In the genomic region with DNA sequence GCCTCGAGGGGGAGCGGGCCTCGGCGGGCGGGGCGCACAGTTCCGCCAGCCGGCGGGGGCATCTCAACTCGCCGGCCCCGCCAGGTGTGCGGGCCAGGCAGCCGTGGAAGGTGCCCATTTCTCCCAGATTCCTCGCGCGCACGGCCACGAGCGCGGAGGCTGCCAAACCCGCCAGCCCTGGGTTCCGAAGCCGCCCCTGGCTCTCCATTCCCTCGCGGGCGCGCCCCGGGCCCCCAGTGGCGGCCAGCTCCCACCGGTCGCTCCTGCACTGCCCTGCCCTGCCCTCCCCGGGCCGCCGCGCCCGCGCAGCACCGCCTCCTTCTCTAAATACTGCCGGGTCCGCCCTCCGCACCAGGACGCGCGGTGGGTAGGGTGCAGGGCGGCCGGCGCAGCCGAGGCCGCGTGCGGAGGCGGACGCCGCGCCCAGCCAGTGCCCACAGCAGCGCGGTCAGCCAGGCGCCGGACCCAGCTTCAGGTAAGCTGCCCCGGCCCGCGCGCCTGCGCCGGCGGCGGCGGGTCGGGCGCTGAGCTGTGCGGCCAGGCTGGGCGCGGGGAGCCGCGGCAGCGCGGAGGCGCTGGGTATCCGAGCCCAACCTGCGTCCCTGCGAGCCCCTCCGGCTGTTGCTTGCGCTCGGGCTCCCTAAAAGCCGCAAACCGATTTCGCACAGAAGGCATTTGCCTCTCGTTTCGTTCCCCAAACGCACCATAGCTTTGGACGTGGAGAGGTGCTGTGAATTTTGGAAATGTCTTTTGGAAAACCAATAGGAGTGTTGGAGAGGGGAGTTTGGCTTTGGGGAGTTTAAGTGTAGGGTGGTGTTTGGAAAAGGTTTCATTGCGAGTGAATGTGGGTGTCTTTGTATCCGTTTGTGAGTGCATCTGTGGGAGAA, we compare ENCODE assay signal across 8 cellular contexts. TPM values are rescaled to one million over a fixed set of nuclear protein-coding genes. Genes with fewer than 3 reads are reported as not detected.
DNase-seq lines count a peak whose midpoint lies in the region; ATAC-seq and TF ChIP-seq lines count a peak whose summit lies in the region.

TSS of gene TMEM171 (plus strand) at position 354 of the 887 bp plus-strand sequence. CDS start 2,799 bp downstream, outside the sequence.

- peaks cover 66% of the 10 kb centered on the region for H3K27me3 Mint-ChIP-seq in T-helper 2 cell treated with Interferon-gamma antibody and Interleukin-4, amounts not matched to agents 5 μg/mL and 100 μg/mL, for 36 hours (ENCODE audit: low read depth)
- peaks cover 87% of the 10 kb centered on the region for H3K27me3 Mint-ChIP-seq in neural crest cell (ENCODE audit: low read depth)

- no peaks in the 10 kb centered on the region for H3K9me3 ChIP-seq in HAP-1

- no peak within 1 kb of the TSS for H3K27ac Mint-ChIP-seq in T-helper 2 cell treated with Interferon-gamma antibody and Interleukin-4, amounts not matched to agents 5 μg/mL and 100 μg/mL, for 36 hours
- no peak within 1 kb of the TSS for H3K27ac Mint-ChIP-seq in neural crest cell (ENCODE audit: unreplicated experiment)

- H3K9me3 Mint-ChIP-seq in T-helper 2 cell treated with Interferon-gamma antibody and Interleukin-4, amounts not matched to agents 5 μg/mL and 100 μg/mL, for 36 hours: no peaks in the 10 kb centered on the region
- H3K9me3 Mint-ChIP-seq in neural crest cell: no peaks in the 10 kb centered on the region

- no peaks in the 10 kb centered on the region; the same call in 1 of the 2 replicates for H3K4me1 ChIP-seq in HAP-1

- DNase-seq in HAP-1 (ENCODE audit: low spot score in 2 of 2) (peak; percentile 14 to 58), fibroblast of the aortic adventitia (ENCODE audit: low read depth) (peak; percentile 45), neural crest cell (ENCODE audit: low read depth, low spot score) (peak; percentile 3), SHP77 (lab: John Stamatoyannopoulos, UW) (no peak)
- no peak for DNase-seq in T-helper 2 cell treated with Interferon-gamma antibody and Interleukin-4, amounts not matched to agents 5 μg/mL and 100 μg/mL, for 36 hours (ENCODE audit: low spot score)

- H3K27me3 ChIP-seq in HAP-1 (ENCODE audit: low read depth): peaks cover 7% of the 10 kb centered on the region

- TF ChIP-seq CTCF in fibroblast of the aortic adventitia (IDR thresholded peaks at IDR 0.05; ENCODE audit: insufficient read depth, low read length) (no peak), neural crest cell (conservative IDR thresholded peaks at IDR 0.05) (no peak)

- no peaks in the 10 kb centered on the region for H3K36me3 ChIP-seq in HAP-1 (replicated peaks)

- peaks cover 2% of the 10 kb centered on the region for H3K4me1 Mint-ChIP-seq in T-helper 2 cell treated with Interferon-gamma antibody and Interleukin-4, amounts not matched to agents 5 μg/mL and 100 μg/mL, for 36 hours (ENCODE audit: low read depth)
- H3K4me1 Mint-ChIP-seq in neural crest cell: peaks cover 5% of the 10 kb centered on the region

- no peak for TF ChIP-seq POLR2A in GM18505 (IDR thresholded peaks at IDR 0.05; ENCODE audit: borderline replicate concordance, extremely low read depth, insufficient read depth, insufficient read length)

- H3K4me3 Mint-ChIP-seq in T-helper 2 cell treated with Interferon-gamma antibody and Interleukin-4, amounts not matched to agents 5 μg/mL and 100 μg/mL, for 36 hours: peak within 1 kb of the TSS; percentile 27
- peak within 1 kb of the TSS; percentile 83 for H3K4me3 Mint-ChIP-seq in neural crest cell

- H3K4me3 ChIP-seq in HAP-1 (peak within 1 kb of the TSS; percentile 31), fibroblast of the aortic adventitia (ENCODE audit: low read depth, low read length) (peak within 1 kb of the TSS; percentile 75)

- no peaks in the 10 kb centered on the region for H3K36me3 Mint-ChIP-seq in T-helper 2 cell treated with Interferon-gamma antibody and Interleukin-4, amounts not matched to agents 5 μg/mL and 100 μg/mL, for 36 hours (ENCODE audit: low read depth)
- no peaks in the 10 kb centered on the region for H3K36me3 Mint-ChIP-seq in neural crest cell (ENCODE audit: low read depth)

- no peak for ATAC-seq in HG03097 (IDR thresholded peaks at IDR 0.05; ENCODE audit: low FRiP score, unreplicated experiment)
- ATAC-seq in GM18505 (IDR thresholded peaks at IDR 0.05; ENCODE audit: unreplicated experiment): no peak
- no peak for ATAC-seq in GM19351 (IDR thresholded peaks at IDR 0.05; ENCODE audit: unreplicated experiment)

- in situ Hi-C loops in HAP-1 (cut with MboI; ENCODE audit: low sequenced_read_pairs): no loop called here

RNA-seq across cellular contexts. Expression of gene TMEM171, which starts in this region (rescaled TPM):
- total RNA-seq in fibroblast of the aortic adventitia (ENCODE audit: low replicate concordance): 0.90 and 13.1 TPM in 2 replicates
- not detected in 2 replicates for total RNA-seq in neural crest cell

Comparison
In these comparisons a context has a peak if more than half of its experiments do, and no peak if none do; other contexts are left out.
1. Peak in DNase-seq in neural crest cell; RNA of the gene not detected or under 1 TPM.
2. DNase-seq: peak in HAP-1 (2 of 2) and fibroblast of the aortic adventitia (single experiment); none in T-helper 2 cell treated with Interferon-gamma antibody and Interleukin-4, amounts not matched to agents 5 μg/mL and 100 μg/mL, for 36 hours (single experiment) and SHP77 (0 of 2).